19 cellular contexts compared by ENCODE assay signal in the genomic region with DNA sequence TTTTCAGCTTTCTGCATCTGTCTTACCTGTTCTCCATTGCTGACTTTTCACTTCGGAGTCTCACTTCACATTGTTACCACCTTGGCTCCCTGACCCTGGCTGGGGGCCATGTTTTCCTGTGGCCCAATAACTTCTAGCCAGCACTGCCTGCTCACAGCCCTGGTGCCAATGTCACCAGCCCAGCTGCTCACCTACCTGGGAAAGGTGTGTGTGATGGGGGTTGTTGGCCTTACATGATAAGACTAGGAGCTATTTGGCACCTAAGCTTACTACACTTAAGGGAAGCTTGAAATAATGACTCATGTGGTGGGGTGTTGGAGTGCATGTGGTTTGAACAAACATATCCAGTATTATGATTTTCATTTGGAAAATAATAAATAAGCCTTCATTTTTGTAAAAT. TPM values are rescaled to one million over a fixed set of nuclear protein-coding genes. Genes with fewer than 3 reads are reported as not detected.
DNase-seq lines count a peak whose midpoint lies in the region; ATAC-seq, FAIRE-seq and TF ChIP-seq lines count a peak whose summit lies in the region.
"Had no signal": no experiment of that assay in that cellular context is flagged by ENCODE, and none has a peak within 500 bp of the region (broad histone marks: within the 10 kb centered on the region; RNA-seq: fewer than 3 reads in every experiment).

No MANE protein-coding gene starts in this region.

- no peaks in the 10 kb centered on the region for H3K36me3 Mint-ChIP-seq in MCF 10A (ENCODE audit: insufficient read depth, unreplicated experiment)

- H3K9me3 ChIP-seq in mammary epithelial cell (replicated peaks; ENCODE audit: insufficient read depth, low read length): no peaks in the 10 kb centered on the region
- no peaks in the 10 kb centered on the region for H3K9me3 ChIP-seq in left lung
- no peaks in the 10 kb centered on the region for H3K9me3 ChIP-seq in WERI-Rb-1 (ENCODE audit: severe bottlenecking)
- H3K9me3 ChIP-seq: BLaER1 had no signal

- H3K4me1 ChIP-seq in mammary epithelial cell (ENCODE audit: insufficient read depth, low read length): peaks cover 3% of the 10 kb centered on the region
- peaks cover 0 to 7% of the 10 kb centered on the region in 2 donors for H3K4me1 ChIP-seq in left lung
- H3K4me1 ChIP-seq: BLaER1 had no signal

- BruUV-seq in mammary epithelial cell (replicated peaks; lab: Mats Ljungman, UMichigan) (no TSS peak), MCF 10A (replicated peaks; lab: Mats Ljungman, UMichigan) (no TSS peak)

- H3K4me1 Mint-ChIP-seq in MCF 10A (ENCODE audit: insufficient read depth, unreplicated experiment): no peaks in the 10 kb centered on the region

- H3K9ac ChIP-seq in mammary epithelial cell (ENCODE audit: insufficient read depth, low read length): no peak overlapping the region
- H3K9ac ChIP-seq: BLaER1 had no signal

- FAIRE-seq in bronchial epithelial cell (lab: Jason Lieb, UNC): no peak
- FAIRE-seq: D721Med, RCC 7860 had no signal

- dilution Hi-C loops in mammary epithelial cell (cut with HindIII; ENCODE audit: low sequenced_read_pairs): no loop called here

- H2AFZ ChIP-seq in mammary epithelial cell (ENCODE audit: low read depth, low read length): peak overlapping the region; percentile 16

- H3K36me3 ChIP-seq in mammary epithelial cell (ENCODE audit: insufficient read depth, low read length) (no peaks in the 10 kb centered on the region), bronchial epithelial cell (ENCODE audit: control insufficient read depth, insufficient read depth, low read length) (no peaks in the 10 kb centered on the region), left lung (no peaks in the 10 kb centered on the region), WERI-Rb-1 (no peaks in the 10 kb centered on the region)
- H3K36me3 ChIP-seq: BLaER1, HAP-1 had no signal

- H3K27ac ChIP-seq in mammary epithelial cell (ENCODE audit: insufficient read depth, low read depth, low read length): no peak overlapping the region
- H3K27ac ChIP-seq in left lung: no peak overlapping the region
- H3K27ac ChIP-seq in WERI-Rb-1: no peak overlapping the region
- H3K27ac ChIP-seq: BLaER1 had no signal

- H3K9me3 Mint-ChIP-seq in MCF 10A (ENCODE audit: unreplicated experiment): peaks cover 8% of the 10 kb centered on the region
- H3K9me3 Mint-ChIP-seq: CD8-positive, alpha-beta T cell had no signal

- ATAC-seq in left lung: peak; percentile 79
- ATAC-seq: CD8-positive, alpha-beta T cell; Right ventricle myocardium inferior had no signal

- TF ChIP-seq CTCF in mammary epithelial cell (conservative IDR thresholded peaks at IDR 0.05 in 1 of 2, IDR thresholded peaks at IDR 0.05 in 1 of 2; ENCODE audit: extremely low read depth in 1 of 2, insufficient read depth in 1 of 2, low read depth in 1 of 2, low read length in 2 of 2): no peak
- no peak for TF ChIP-seq CTCF in MCF 10A (IDR thresholded peaks at IDR 0.05; ENCODE audit: unreplicated experiment)
- TF ChIP-seq CTCF in bronchial epithelial cell (IDR thresholded peaks at IDR 0.05; ENCODE audit: insufficient read depth, low read length, severe bottlenecking): no peak
- TF ChIP-seq CTCF in left lung (IDR thresholded peaks at IDR 0.05): no peak
- no peak for TF ChIP-seq CTCF in WERI-Rb-1 (IDR thresholded peaks at IDR 0.05; ENCODE audit: low read depth, low read length)

- H3K4me2 ChIP-seq in mammary epithelial cell (ENCODE audit: insufficient read depth, low read depth, low read length): no peak overlapping the region
- H3K4me2 ChIP-seq: BLaER1 had no signal

- 44% methylated on average over 1 of the region's 1 CpG for WGBS in mammary epithelial cell (ENCODE audit: low coverage, missing lambda C conversion rate)

- no peaks in the 10 kb centered on the region for H3K79me2 ChIP-seq in mammary epithelial cell (ENCODE audit: insufficient read depth, low read length)

- CTCF ChIA-PET in mammary epithelial cell (lab: Charles Lee; ENCODE audit: low non-redundant PET) (no interaction called here), MCF 10A (lab: Yijun Ruan, JAX) (interaction anchor here (0.6 kb wide), 1 partner anchor 48 kb away, joined by 4 read pairs; no protein-coding TSS in a partner anchor)

- intact Hi-C loops in mammary epithelial cell (cut with micrococcal nuclease): no loop called here
- intact Hi-C loops in MCF 10A (cut with micrococcal nuclease): no loop called here
- intact Hi-C loops in left lung (cut with DNase I): no loop called here

- no peak overlapping the region for H3K4me3 Mint-ChIP-seq in MCF 10A (ENCODE audit: unreplicated experiment)
- H3K4me3 Mint-ChIP-seq: CD8-positive, alpha-beta T cell had no signal

- no peaks in the 10 kb centered on the region for H3K27me3 ChIP-seq in mammary epithelial cell (ENCODE audit: insufficient read depth, low read length)
- H3K27me3 ChIP-seq in bronchial epithelial cell (ENCODE audit: control insufficient read depth, insufficient read depth, low read length): no peaks in the 10 kb centered on the region
- H3K27me3 ChIP-seq in left lung: no peaks in the 10 kb centered on the region
- no peaks in the 10 kb centered on the region for H3K27me3 ChIP-seq in WERI-Rb-1 (ENCODE audit: insufficient read depth, low read depth, severe bottlenecking)
- H3K27me3 ChIP-seq: BLaER1 had no signal

- no peaks in the 10 kb centered on the region for H4K20me1 ChIP-seq in mammary epithelial cell (ENCODE audit: insufficient read depth, low read length)
- H4K20me1 ChIP-seq: BLaER1 had no signal

- no peaks in the 10 kb centered on the region for H3K27me3 Mint-ChIP-seq in MCF 10A (ENCODE audit: insufficient read depth, unreplicated experiment)

- H3K27ac Mint-ChIP-seq in MCF 10A (ENCODE audit: low read depth, unreplicated experiment): no peak overlapping the region
- H3K27ac Mint-ChIP-seq: CD8-positive, alpha-beta T cell had no signal

- H3K4me3 ChIP-seq in mammary epithelial cell (replicated peaks in 1 of 3; ENCODE audit: insufficient read depth in 1 of 3, low read depth in 2 of 3, low read length in 3 of 3): no peak overlapping the region
- H3K4me3 ChIP-seq in bronchial epithelial cell (ENCODE audit: low read depth, low read length): no peak overlapping the region
- H3K4me3 ChIP-seq in left lung: no peak overlapping the region
- H3K4me3 ChIP-seq in WERI-Rb-1 (ENCODE audit: low read depth, low read length): no peak overlapping the region
- H3K4me3 ChIP-seq: BLaER1, HAP-1 had no signal

- in situ Hi-C loops in mammary epithelial cell (cut with MboI; ENCODE audit: low sequenced_read_pairs in 2 of 2): no loop called here

- POLR2A ChIA-PET in MCF 10A (lab: Yijun Ruan, JAX): interaction anchor here (0.7 kb wide), 1 partner anchor 21 kb away, joined by 4 read pairs; no protein-coding TSS in a partner anchor

- DNase-seq in mammary epithelial cell (peak; percentile 21), MCF 10A (ENCODE audit: unreplicated experiment) (no peak), bronchial epithelial cell (ENCODE audit: low read depth) (peak; percentile 71), left lung (peak in 1 of 2 donors; percentile 35), NCI-H1105 (lab: John Stamatoyannopoulos, UW) (no peak), NCI-H2171 (lab: John Stamatoyannopoulos, UW) (no peak), WERI-Rb-1 (no peak)
- DNase-seq: CD8-positive, alpha-beta T cell; DMS79 treated with DMSO at 0.1 percent for 48 hours; KG1; MV-4-11; NCI-H1417; NCI-H187; NCI-H446 had no signal

RNA-seq across cellular contexts. Expression of a gene that starts 37.5 kb away (rescaled TPM):
- total RNA-seq in mammary epithelial cell (10 to 100 TPM; 13.7 to 21.3 TPM), MCF 10A (2022) (7.4 and 8.6 TPM in 2 replicates), bronchial epithelial cell (6.1 and 8.3 TPM in 2 replicates), left lung (10 to 100 TPM; 12.1 to 17.4 TPM)
- 3.0 TPM for polyA plus RNA-seq in mammary epithelial cell
- polyA minus RNA-seq in mammary epithelial cell: 4.2 TPM

Comparison
In these comparisons a context has a peak if more than half of its experiments do, and no peak if none do; other contexts are left out.
1. DNase-seq: peak in mammary epithelial cell (single experiment) and bronchial epithelial cell (single experiment); none in MCF 10A (single experiment), NCI-H1105 (single experiment), NCI-H2171 (single experiment) and WERI-Rb-1 (single experiment).